In genomic region chr7:25777969-25778767, GRCh38 we compare ENCODE assay signal across 16 cellular contexts.
DNase-seq lines count a peak whose midpoint lies in the region; ATAC-seq lines count a peak whose summit lies in the region.
"Had no signal": no experiment of that assay in that cellular context is flagged by ENCODE, and none has a peak within 500 bp of the region (broad histone marks: within the 10 kb centered on the region; RNA-seq: fewer than 3 reads in every experiment).

No MANE protein-coding gene starts in this region.

- no peak overlapping the region for H2BK120ac ChIP-seq in trophoblast cell (ENCODE audit: insufficient read depth, low read length, poor library complexity)

- no peak overlapping the region for H3K18ac ChIP-seq in trophoblast cell (ENCODE audit: low read length)

- H3K4me1 ChIP-seq in trophoblast cell (ENCODE audit: control insufficient read depth in 1 of 2, insufficient read depth in 2 of 2, low read length in 2 of 2): no peaks in the 10 kb centered on the region
- H3K4me1 ChIP-seq: adrenal gland, upper lobe of left lung had no signal

- DNase-seq in DMS79 (lab: John Stamatoyannopoulos, UW): peak; percentile 96
- DNase-seq in NCI-H187 (lab: John Stamatoyannopoulos, UW): peak; percentile 92 to 93
- DNase-seq in NCI-H69 (lab: John Stamatoyannopoulos, UW): peak; percentile 90
- no peak for DNase-seq in trophoblast cell
- no peak for DNase-seq in KG1 (lab: John Stamatoyannopoulos, UW)
- no peak for DNase-seq in MG63
- no peak for DNase-seq in hepatic stellate cell (ENCODE audit: low spot score)
- DNase-seq: adrenal gland; H7; mesendoderm; NCI-H1930; stimulated activated CD4-positive, alpha-beta T cell treated with anti-CD3 and anti-CD28 coated beads, Interleukin-4, amount 100 ng/mL, for 24 hours; upper lobe of left lung had no signal

- H2AFZ ChIP-seq in trophoblast cell (ENCODE audit: insufficient read depth, low read length, poor library complexity): no peak overlapping the region

- no peak overlapping the region for H3K4ac ChIP-seq in trophoblast cell (ENCODE audit: low read depth, low read length)

- H3K27ac ChIP-seq in trophoblast cell (ENCODE audit: low read depth, low read length): no peak overlapping the region
- H3K27ac ChIP-seq: adrenal gland, neutrophil, upper lobe of left lung had no signal

- no peak overlapping the region for H2BK12ac ChIP-seq in trophoblast cell (ENCODE audit: low read length)

- H4K12ac ChIP-seq in trophoblast cell (ENCODE audit: low read depth, low read length): no peak overlapping the region

- H3K14ac ChIP-seq in trophoblast cell (ENCODE audit: low read length): no peak overlapping the region

- peaks cover 2% of the 10 kb centered on the region for H3K79me1 ChIP-seq in trophoblast cell (ENCODE audit: low read length)

- no peaks in the 10 kb centered on the region for H3K27me3 ChIP-seq in trophoblast cell (ENCODE audit: insufficient read depth, low read length)
- no peaks in the 10 kb centered on the region for H3K27me3 ChIP-seq in MG63
- H3K27me3 ChIP-seq: adrenal gland, neutrophil, upper lobe of left lung had no signal

- H3K4me3 ChIP-seq in trophoblast cell (ENCODE audit: low read depth, low read length) (no peak overlapping the region), MG63 (no peak overlapping the region)
- H3K4me3 ChIP-seq: adrenal gland, upper lobe of left lung had no signal

- no peak overlapping the region for H3K9ac ChIP-seq in trophoblast cell (ENCODE audit: low read length)

- H4K8ac ChIP-seq in trophoblast cell (ENCODE audit: low read depth, low read length): no peak overlapping the region

- no peak overlapping the region for H3K4me2 ChIP-seq in trophoblast cell (ENCODE audit: low read length)

- WGBS in trophoblast cell (ENCODE audit: extremely low coverage, insufficient coverage, insufficient read length): no CpG with 5 or more reads among the region's 11 CpGs

- no peaks in the 10 kb centered on the region for H3K36me3 ChIP-seq in trophoblast cell (ENCODE audit: control insufficient read depth in 1 of 2, insufficient read depth in 2 of 2, low read length in 2 of 2)
- H3K36me3 ChIP-seq in MG63: no peaks in the 10 kb centered on the region
- H3K36me3 ChIP-seq: adrenal gland, neutrophil, upper lobe of left lung had no signal

- H2BK5ac ChIP-seq in trophoblast cell (ENCODE audit: low read depth, low read length, poor library complexity): no peak overlapping the region

- H3K9me3 ChIP-seq in trophoblast cell (ENCODE audit: insufficient read depth, low read depth, low read length): no peaks in the 10 kb centered on the region
- H3K9me3 ChIP-seq in MG63: no peaks in the 10 kb centered on the region
- H3K9me3 ChIP-seq: adrenal gland, neutrophil, upper lobe of left lung had no signal

- no peak overlapping the region for H2AK5ac ChIP-seq in trophoblast cell (ENCODE audit: low read length)

- no peak overlapping the region for H3K23ac ChIP-seq in trophoblast cell (ENCODE audit: low read length)

- peak overlapping the region; percentile 42 for H4K91ac ChIP-seq in trophoblast cell (ENCODE audit: low read depth, low read length)

- ATAC-seq in GM18520 (IDR thresholded peaks at IDR 0.05; ENCODE audit: unreplicated experiment): no peak
- ATAC-seq: activated T-helper 17 cell treated with anti-CD3 and anti-CD28 coated beads, Interleukin-2, amount 50 U/mL, for 72 hours had no signal

- no peaks in the 10 kb centered on the region for H3K79me2 ChIP-seq in trophoblast cell (ENCODE audit: control insufficient read depth, insufficient read depth, low read length, poor library complexity)

Comparison
In these comparisons a context has a peak if more than half of its experiments do, and no peak if none do; other contexts are left out.
1. DNase-seq: peak in DMS79 (single experiment), NCI-H187 (2 of 2) and NCI-H69 (single experiment); none in trophoblast cell (0 of 2), KG1 (single experiment), MG63 (single experiment) and hepatic stellate cell (single experiment).